ENCODE assay signal across 8 cellular contexts in genomic region chr12:123972448-123973401, GRCh38. TPM values are rescaled to one million over a fixed set of nuclear protein-coding genes. Genes with fewer than 3 reads are reported as not detected.
DNase-seq lines count a peak whose midpoint lies in the region; ATAC-seq, FAIRE-seq and TF ChIP-seq lines count a peak whose summit lies in the region.

Gene CCDC92, minus strand, starts transcription at chr12:123972831. Its CDS starts 28,526 bp downstream, at chr12:123944305.
Gene ZNF664, plus strand, starts transcription at chr12:123973215. Its CDS starts 38,930 bp downstream, at chr12:124012145.

- POLR2A ChIA-PET in A673 (lab: Charles Lee; ENCODE audit: low non-redundant PET): interaction anchor here (0.6 kb wide), 1 partner anchor 739 kb away, joined by 3 read pairs; the partner anchor contains the start of gene MTRFR

- H3K9me3 ChIP-seq in A673 (ENCODE audit: low read depth, low read length, poor library complexity, severe bottlenecking): no peaks in the 10 kb centered on the region

- ATAC-seq in GM18861 (IDR thresholded peaks at IDR 0.05; ENCODE audit: unreplicated experiment) (peak; percentile 64), HG03097 (IDR thresholded peaks at IDR 0.05; ENCODE audit: low FRiP score, unreplicated experiment) (peak; percentile 71)

- no peak for FAIRE-seq in bronchial epithelial cell (lab: Jason Lieb, UNC)

- CTCF ChIA-PET in A673 (lab: Charles Lee): no interaction called here

- peak within 1 kb of the TSS; percentile 81 for H3K27ac ChIP-seq in A673 (ENCODE audit: low read depth, low read length, poor library complexity, severe bottlenecking)

- peak; percentile 94 for DNase-seq in A673 (ENCODE audit: low spot score)
- peak; percentile 98 for DNase-seq in NCI-H2171 (lab: John Stamatoyannopoulos, UW)
- peak; percentile 65 for DNase-seq in bronchial epithelial cell (ENCODE audit: low read depth)
- peak; percentile 78 for DNase-seq in inferior parietal cortex (ENCODE audit: extremely low spot score)
- DNase-seq in stimulated activated CD4-positive, alpha-beta T cell treated with anti-CD3 and anti-CD28 coated beads, Interleukin-12 subunit alpha, Interleukin-12 subunit beta, amount 100 ng/mL, for 24 hours (ENCODE audit: low read depth in 2 of 2): peak; percentile 86 to 89

- H3K4me1 ChIP-seq in A673 (ENCODE audit: insufficient read depth, low read length, poor library complexity, severe bottlenecking): peaks cover 19% of the 10 kb centered on the region

- H3K36me3 ChIP-seq in A673 (ENCODE audit: insufficient read depth, low read length, poor library complexity, severe bottlenecking) (peaks cover 23% of the 10 kb centered on the region), bronchial epithelial cell (ENCODE audit: control insufficient read depth, insufficient read depth, low read length) (peaks cover 2% of the 10 kb centered on the region)

- intact Hi-C loops in A673 (cut with micrococcal nuclease; ENCODE audit: unreplicated experiment): no loop called here

- peak within 1 kb of the TSS; percentile 90 for H3K4me3 ChIP-seq in A673 (ENCODE audit: low read depth, low read length, poor library complexity, severe bottlenecking)
- peak within 1 kb of the TSS; percentile 79 for H3K4me3 ChIP-seq in WI38 (ENCODE audit: low read depth, low read length)
- peak within 1 kb of the TSS; percentile 75 for H3K4me3 ChIP-seq in bronchial epithelial cell (ENCODE audit: low read depth, low read length)

- BruUV-seq in A673 (replicated peaks; lab: Mats Ljungman, UMichigan): no TSS peak

- TF ChIP-seq CTCF in A673 (conservative IDR thresholded peaks at IDR 0.05; ENCODE audit: low read depth, low read length): no peak
- no peak for TF ChIP-seq CTCF in WI38 (IDR thresholded peaks at IDR 0.05; ENCODE audit: low read depth, low read length)
- TF ChIP-seq CTCF in bronchial epithelial cell (IDR thresholded peaks at IDR 0.05; ENCODE audit: insufficient read depth, low read length, severe bottlenecking): no peak

- no peaks in the 10 kb centered on the region for H3K27me3 ChIP-seq in A673 (replicated peaks; ENCODE audit: insufficient read depth, low read depth, low read length, poor library complexity)
- no peaks in the 10 kb centered on the region for H3K27me3 ChIP-seq in bronchial epithelial cell (ENCODE audit: control insufficient read depth, insufficient read depth, low read length)

RNA-seq across cellular contexts. Expression of gene CCDC92, which starts in this region (rescaled TPM):
- total RNA-seq in A673 (2021) (28.7 and 37.5 TPM in 2 replicates), bronchial epithelial cell (4.5 and 7.0 TPM in 2 replicates)

RNA-seq across cellular contexts. Expression of gene ZNF664, which starts in this region (rescaled TPM):
- 135 and 144 TPM in 2 replicates for total RNA-seq in A673 (2021)
- 83.2 and 88.2 TPM in 2 replicates for total RNA-seq in bronchial epithelial cell

Comparison
In these comparisons a context has a peak if more than half of its experiments do, and no peak if none do; other contexts are left out.
1. Peak in every context shown above with its lines: DNase-seq, ATAC-seq, H3K4me3 ChIP-seq and H3K27ac ChIP-seq.